Comparison of ENCODE assay signal across 8 cellular contexts in genomic region chr19:49877879-49878743, GRCh38. TPM values are rescaled to one million over a fixed set of nuclear protein-coding genes. Genes with fewer than 3 reads are reported as not detected.
DNase-seq lines count a peak whose midpoint lies in the region; ATAC-seq and TF ChIP-seq lines count a peak whose summit lies in the region.

No MANE protein-coding gene starts in this region.

- no peak for TF ChIP-seq CTCF in DOHH2 (IDR thresholded peaks at IDR 0.05; ENCODE audit: low read depth, low read length, poor library complexity, severe bottlenecking)
- TF ChIP-seq CTCF in PC-9 (conservative IDR thresholded peaks at IDR 0.05), result no peak
- no peak for TF ChIP-seq CTCF in fibroblast of lung (conservative IDR thresholded peaks at IDR 0.05 in 1 of 2, IDR thresholded peaks at IDR 0.05 in 1 of 2; ENCODE audit: low read depth in 1 of 2, low read length in 2 of 2)

- H3K27ac ChIP-seq in DOHH2 (ENCODE audit: low read depth, low read length), result peak overlapping the region; percentile 77
- H3K27ac ChIP-seq in PC-9, result peak overlapping the region; percentile 92
- H3K27ac ChIP-seq in fibroblast of lung (ENCODE audit: insufficient read depth, low read length), result peak overlapping the region; percentile 94

- H3K4me3 Mint-ChIP-seq in activated T-helper 1 cell treated with anti-CD3 and anti-CD28 coated beads, Interleukin-12 subunit alpha, Interleukin-12 subunit beta, Interleukin-2, Interleukin-4 antibody, amounts not matched to agents 30 ng/mL and 10 ng/mL and 1 ng/mL, durations not matched to agents 14 hours and 24 hours and 36 hours, result no peak overlapping the region
- H3K4me3 Mint-ChIP-seq in naive thymus-derived CD8-positive, alpha-beta T cell, result no peak overlapping the region

- H3F3A ChIP-seq in DOHH2 (ENCODE audit: control insufficient read depth, insufficient read depth) (no peaks in the 10 kb centered on the region), PC-9 (ENCODE audit: insufficient read depth, low read depth) (0 out of 2 replicates have a peak, but pooled peaks cover 17% of the 10 kb centered on the region)

- no TSS peak for BruUV-seq in PC-9 (replicated peaks; lab: Mats Ljungman, UMichigan)

- H2AFZ ChIP-seq in PC-9 (peak overlapping the region; percentile 75), fibroblast of lung (ENCODE audit: low read length) (peak overlapping the region; percentile 93)

- H3K27me3 ChIP-seq in DOHH2 (ENCODE audit: control insufficient read depth, low read length) (no peaks in the 10 kb centered on the region), PC-9 (ENCODE audit: insufficient read depth, low read depth) (no peaks in the 10 kb centered on the region), fibroblast of lung (ENCODE audit: control insufficient read depth, insufficient read depth, low read length) (no peaks in the 10 kb centered on the region)

- peaks cover 23% of the 10 kb centered on the region for H3K79me2 ChIP-seq in DOHH2 (ENCODE audit: control insufficient read depth, low read length)
- H3K79me2 ChIP-seq in PC-9 (ENCODE audit: low read depth), result peaks cover 45% of the 10 kb centered on the region
- peaks cover 22% of the 10 kb centered on the region for H3K79me2 ChIP-seq in fibroblast of lung (ENCODE audit: control insufficient read depth, insufficient read depth, low read length)

- ATAC-seq in GM21737 (IDR thresholded peaks at IDR 0.05; ENCODE audit: unreplicated experiment), result peak; percentile 46
- peak; percentile 61 to 67 for ATAC-seq in naive thymus-derived CD8-positive, alpha-beta T cell

- peak overlapping the region; percentile 98 for H3K9ac ChIP-seq in fibroblast of lung (ENCODE audit: insufficient read depth, low read length)

- intact Hi-C loops in PC-9 (cut with micrococcal nuclease; ENCODE audit: unreplicated experiment), result loop anchor here (1.0 to 5.0 kb wide), 12 partner anchors 9 to 515 kb away; partner anchors contain the start of genes AP2A1, ATF5, DKKL1 and FUZ
- intact Hi-C loops in activated T-helper 1 cell treated with anti-CD3 and anti-CD28 coated beads, Interleukin-12 subunit alpha, Interleukin-12 subunit beta, Interleukin-2, Interleukin-4 antibody, amounts not matched to agents 30 ng/mL and 10 ng/mL and 1 ng/mL, durations not matched to agents 14 hours and 24 hours and 36 hours (cut with micrococcal nuclease), result loop anchor here (1.0 to 5.0 kb wide), 13 partner anchors 9 to 498 kb away; partner anchors contain the start of genes ALDH16A1, ATF5, NR1H2 and NUP62

- H3K9me2 ChIP-seq in DOHH2 (replicated peaks; ENCODE audit: control insufficient read depth, low read length) (no peaks in the 10 kb centered on the region), PC-9 (ENCODE audit: insufficient read depth) (no peaks in the 10 kb centered on the region)

- H3K4me3 ChIP-seq in DOHH2 (ENCODE audit: low read length) (peak overlapping the region; percentile 90), PC-9 (peak overlapping the region; percentile 79), fibroblast of lung (replicated peaks in 1 of 4; ENCODE audit: control extremely low read depth in 1 of 4, insufficient read depth in 1 of 4, low read depth in 3 of 4, low read length in 4 of 4) (peak overlapping the region; percentile 85 to 98 (median 92))

- H3K36me3 ChIP-seq in DOHH2 (ENCODE audit: control insufficient read depth, low read length) (peaks cover 18% of the 10 kb centered on the region), PC-9 (ENCODE audit: low read depth) (peaks cover 25% of the 10 kb centered on the region; the same call in 1 of the 2 replicates), fibroblast of lung (ENCODE audit: control insufficient read depth, insufficient read depth, low read length) (peaks cover 36% of the 10 kb centered on the region)

- POLR2A ChIA-PET in PC-9 (lab: Charles Lee; ENCODE audit: unreplicated experiment), result interaction anchor here (0.7 kb wide), 1 partner anchor 238 kb away, joined by 7 read pairs; the partner anchor contains the start of gene RRAS
- POLR2A ChIA-PET in naive thymus-derived CD8-positive, alpha-beta T cell (lab: Charles Lee), result interaction anchor here (1.0 to 5.2 kb wide), 19 partner anchors 8 to 311 kb away, joined by 3 to 62 read pairs (median 5); partner anchors contain the start of genes ATF5, FUZ, IL4I1 and IRF3

- peak; percentile 91 for DNase-seq in KBM-7
- peak; percentile 92 to 98 for DNase-seq in PC-9
- peak; percentile 99 for DNase-seq in activated T-helper 1 cell treated with anti-CD3 and anti-CD28 coated beads, Interleukin-12 subunit alpha, Interleukin-12 subunit beta, Interleukin-2, Interleukin-4 antibody, amounts not matched to agents 30 ng/mL and 10 ng/mL and 1 ng/mL, durations not matched to agents 14 hours and 24 hours and 36 hours (ENCODE audit: low spot score)
- peak; percentile 95 to 97 for DNase-seq in fibroblast of lung (ENCODE audit: low read depth in 2 of 2)
- DNase-seq in naive thymus-derived CD8-positive, alpha-beta T cell, result peak in 9 of 10 donors; percentile 96 to 99 (median 98)
- peak; percentile 97 to 99 (median 98) for DNase-seq in stimulated activated naive CD4-positive, alpha-beta T cell (lab: John Stamatoyannopoulos, UW)

- no peaks in the 10 kb centered on the region for H3K27me3 Mint-ChIP-seq in activated T-helper 1 cell treated with anti-CD3 and anti-CD28 coated beads, Interleukin-12 subunit alpha, Interleukin-12 subunit beta, Interleukin-2, Interleukin-4 antibody, amounts not matched to agents 30 ng/mL and 10 ng/mL and 1 ng/mL, durations not matched to agents 14 hours and 24 hours and 36 hours (ENCODE audit: insufficient read depth)
- no peaks in the 10 kb centered on the region for H3K27me3 Mint-ChIP-seq in naive thymus-derived CD8-positive, alpha-beta T cell

- peaks cover 3% of the 10 kb centered on the region; the same call in 1 of the 2 replicates for H3K9me3 ChIP-seq in DOHH2 (ENCODE audit: control insufficient read depth, insufficient read depth, low read length)
- H3K9me3 ChIP-seq in PC-9 (ENCODE audit: insufficient read depth, low read depth), result no peaks in the 10 kb centered on the region
- no peaks in the 10 kb centered on the region for H3K9me3 ChIP-seq in fibroblast of lung (ENCODE audit: control insufficient read depth, insufficient read depth, low read depth, low read length)

- CTCF ChIA-PET in PC-9 (lab: Charles Lee), result no interaction called here

- peaks cover 22% of the 10 kb centered on the region for H3K4me1 ChIP-seq in DOHH2 (ENCODE audit: control insufficient read depth, low read length)
- H3K4me1 ChIP-seq in PC-9 (replicated peaks; ENCODE audit: insufficient read depth), result peaks cover 21% of the 10 kb centered on the region
- peaks cover 4% of the 10 kb centered on the region for H3K4me1 ChIP-seq in fibroblast of lung (ENCODE audit: control insufficient read depth, extremely low read depth, insufficient read depth, low read length)

- in situ Hi-C loops in KBM-7 (cut with MboI; ENCODE audit: low pct_unique_long_range_greater_than_20kb, low sequenced_read_pairs), result no loop called here

- H3K9me3 Mint-ChIP-seq in activated T-helper 1 cell treated with anti-CD3 and anti-CD28 coated beads, Interleukin-12 subunit alpha, Interleukin-12 subunit beta, Interleukin-2, Interleukin-4 antibody, amounts not matched to agents 30 ng/mL and 10 ng/mL and 1 ng/mL, durations not matched to agents 14 hours and 24 hours and 36 hours, result no peaks in the 10 kb centered on the region
- no peaks in the 10 kb centered on the region for H3K9me3 Mint-ChIP-seq in naive thymus-derived CD8-positive, alpha-beta T cell

- peaks cover 30% of the 10 kb centered on the region for H3K4me1 Mint-ChIP-seq in activated T-helper 1 cell treated with anti-CD3 and anti-CD28 coated beads, Interleukin-12 subunit alpha, Interleukin-12 subunit beta, Interleukin-2, Interleukin-4 antibody, amounts not matched to agents 30 ng/mL and 10 ng/mL and 1 ng/mL, durations not matched to agents 14 hours and 24 hours and 36 hours (ENCODE audit: low read depth)
- H3K4me1 Mint-ChIP-seq in naive thymus-derived CD8-positive, alpha-beta T cell, result peaks cover 15 to 33% (median 21%) of the 10 kb centered on the region in 4 donors

- no peak overlapping the region for H3K27ac Mint-ChIP-seq in activated T-helper 1 cell treated with anti-CD3 and anti-CD28 coated beads, Interleukin-12 subunit alpha, Interleukin-12 subunit beta, Interleukin-2, Interleukin-4 antibody, amounts not matched to agents 30 ng/mL and 10 ng/mL and 1 ng/mL, durations not matched to agents 14 hours and 24 hours and 36 hours
- H3K27ac Mint-ChIP-seq in naive thymus-derived CD8-positive, alpha-beta T cell, result no peak overlapping the region

- H4K20me1 ChIP-seq in DOHH2 (ENCODE audit: control insufficient read depth, insufficient read depth, low read depth, low read length) (no peaks in the 10 kb centered on the region), PC-9 (ENCODE audit: insufficient read depth) (peaks cover 31% of the 10 kb centered on the region), fibroblast of lung (ENCODE audit: control insufficient read depth, extremely low read depth, insufficient read depth, low read length) (no peaks in the 10 kb centered on the region)

- peaks cover 30% of the 10 kb centered on the region for H3K36me3 Mint-ChIP-seq in activated T-helper 1 cell treated with anti-CD3 and anti-CD28 coated beads, Interleukin-12 subunit alpha, Interleukin-12 subunit beta, Interleukin-2, Interleukin-4 antibody, amounts not matched to agents 30 ng/mL and 10 ng/mL and 1 ng/mL, durations not matched to agents 14 hours and 24 hours and 36 hours (ENCODE audit: low read depth)
- H3K36me3 Mint-ChIP-seq in naive thymus-derived CD8-positive, alpha-beta T cell, result peaks cover 0 to 35% (median under 1%) of the 10 kb centered on the region in 3 donors

- H3K4me2 ChIP-seq in DOHH2 (ENCODE audit: low read length) (peak overlapping the region; percentile 71), PC-9 (peak overlapping the region; percentile 87), fibroblast of lung (ENCODE audit: extremely low read depth, insufficient read depth, low read length) (peak overlapping the region; percentile 93)

RNA-seq across cellular contexts. Expression of gene TBC1D17, which starts 0.6 kb away (rescaled TPM):
- 52.1 and 62.3 TPM in 2 replicates for total RNA-seq in PC-9 (2021)
- 38.7 and 41.8 TPM in 2 replicates for total RNA-seq in activated T-helper 1 cell treated with anti-CD3 and anti-CD28 coated beads, Interleukin-12 subunit alpha, Interleukin-12 subunit beta, Interleukin-2, Interleukin-4 antibody, amounts not matched to agents 30 ng/mL and 10 ng/mL and 1 ng/mL, durations not matched to agents 14 hours and 24 hours and 36 hours
- 10.0 and 19.5 TPM in 2 replicates for total RNA-seq in fibroblast of lung
- polyA plus RNA-seq in fibroblast of lung, result 32.5 and 34.2 TPM in 2 replicates
- 42.3 and 47.1 TPM in 2 replicates for polyA plus RNA-seq in fibroblast of lung (2012)
- 111 and 165 TPM in 2 replicates for polyA minus RNA-seq in fibroblast of lung (ENCODE audit: low replicate concordance)
- total RNA-seq in naive thymus-derived CD8-positive, alpha-beta T cell, result 10 to 100 TPM; 92.7 to 94.0 TPM
- 10 to 100 TPM in 2 of 3 donors, 1 to 10 TPM in 1; 8.1 to 17.7 (median 11.3) TPM for polyA plus RNA-seq in naive thymus-derived CD8-positive, alpha-beta T cell

RNA-seq across cellular contexts. Expression of gene AKT1S1, which starts 1.0 kb away (rescaled TPM):
- total RNA-seq in PC-9 (2021) (109 and 143 TPM in 2 replicates), fibroblast of lung (9.2 and 12.2 TPM in 2 replicates)
- 32.1 and 32.2 TPM in 2 replicates for total RNA-seq in activated T-helper 1 cell treated with anti-CD3 and anti-CD28 coated beads, Interleukin-12 subunit alpha, Interleukin-12 subunit beta, Interleukin-2, Interleukin-4 antibody, amounts not matched to agents 30 ng/mL and 10 ng/mL and 1 ng/mL, durations not matched to agents 14 hours and 24 hours and 36 hours
- 37.4 and 51.3 TPM in 2 replicates for polyA plus RNA-seq in fibroblast of lung
- polyA plus RNA-seq in fibroblast of lung (2012), result 54.8 and 74.5 TPM in 2 replicates
- 41.6 and 54.1 TPM in 2 replicates for polyA minus RNA-seq in fibroblast of lung (ENCODE audit: low replicate concordance)
- 10 to 100 TPM; 28.4 to 30.4 TPM for total RNA-seq in naive thymus-derived CD8-positive, alpha-beta T cell
- 1 to 10 TPM; 2.6 to 4.5 (median 3.9) TPM for polyA plus RNA-seq in naive thymus-derived CD8-positive, alpha-beta T cell

RNA-seq across cellular contexts. Expression of gene PNKP, which starts 10.7 kb away (rescaled TPM):
- total RNA-seq in PC-9 (2021), result 82.7 and 85.6 TPM in 2 replicates
- total RNA-seq in activated T-helper 1 cell treated with anti-CD3 and anti-CD28 coated beads, Interleukin-12 subunit alpha, Interleukin-12 subunit beta, Interleukin-2, Interleukin-4 antibody, amounts not matched to agents 30 ng/mL and 10 ng/mL and 1 ng/mL, durations not matched to agents 14 hours and 24 hours and 36 hours, result 138 and 141 TPM in 2 replicates
- total RNA-seq in fibroblast of lung, result 21.1 and 32.9 TPM in 2 replicates
- 11.0 and 17.0 TPM in 2 replicates for polyA plus RNA-seq in fibroblast of lung
- 25.9 and 35.8 TPM in 2 replicates for polyA plus RNA-seq in fibroblast of lung (2012)
- 25.4 and 45.5 TPM in 2 replicates for polyA minus RNA-seq in fibroblast of lung (ENCODE audit: low replicate concordance)
- total RNA-seq in naive thymus-derived CD8-positive, alpha-beta T cell, result 100 to 1,000 TPM; 170 to 176 TPM
- polyA plus RNA-seq in naive thymus-derived CD8-positive, alpha-beta T cell, result 10 to 100 TPM; 21.1 to 24.3 (median 21.4) TPM

RNA-seq across cellular contexts. Expression of gene IL4I1, which starts 18.6 kb away (rescaled TPM):
- total RNA-seq in PC-9 (2021) (0.85 TPM in 1 of 2 replicates, not detected in the other), fibroblast of lung (1.2 and 1.5 TPM in 2 replicates)
- total RNA-seq in activated T-helper 1 cell treated with anti-CD3 and anti-CD28 coated beads, Interleukin-12 subunit alpha, Interleukin-12 subunit beta, Interleukin-2, Interleukin-4 antibody, amounts not matched to agents 30 ng/mL and 10 ng/mL and 1 ng/mL, durations not matched to agents 14 hours and 24 hours and 36 hours, result 50.0 and 51.5 TPM in 2 replicates
- polyA plus RNA-seq in fibroblast of lung, result 0.09 and 0.21 TPM in 2 replicates
- polyA plus RNA-seq in fibroblast of lung (2012), result 0.52 and 0.58 TPM in 2 replicates
- polyA minus RNA-seq in fibroblast of lung (ENCODE audit: low replicate concordance), result 0.79 TPM in 1 of 2 replicates, not detected in the other
- 1 to 10 TPM in 1 of 2 experiments, under 1 TPM in 1; 0.85 to 1.1 TPM for total RNA-seq in naive thymus-derived CD8-positive, alpha-beta T cell
- polyA plus RNA-seq in naive thymus-derived CD8-positive, alpha-beta T cell, result under 1 TPM; 0.24 to 0.26 (median 0.25) TPM

RNA-seq across cellular contexts. Expression of gene PTOV1, which starts 27.2 kb away (rescaled TPM):
- total RNA-seq in PC-9 (2021), result 151 and 155 TPM in 2 replicates
- total RNA-seq in activated T-helper 1 cell treated with anti-CD3 and anti-CD28 coated beads, Interleukin-12 subunit alpha, Interleukin-12 subunit beta, Interleukin-2, Interleukin-4 antibody, amounts not matched to agents 30 ng/mL and 10 ng/mL and 1 ng/mL, durations not matched to agents 14 hours and 24 hours and 36 hours, result 107 and 113 TPM in 2 replicates
- total RNA-seq in fibroblast of lung, result 35.2 and 56.0 TPM in 2 replicates
- polyA plus RNA-seq in fibroblast of lung, result 41.1 and 48.0 TPM in 2 replicates
- 108 and 129 TPM in 2 replicates for polyA plus RNA-seq in fibroblast of lung (2012)
- polyA minus RNA-seq in fibroblast of lung (ENCODE audit: low replicate concordance), result 108 and 136 TPM in 2 replicates
- 100 to 1,000 TPM; 178 to 186 TPM for total RNA-seq in naive thymus-derived CD8-positive, alpha-beta T cell
- polyA plus RNA-seq in naive thymus-derived CD8-positive, alpha-beta T cell, result 10 to 100 TPM; 42.9 to 67.4 (median 50.9) TPM

Comparison
In these comparisons a context has a peak if more than half of its experiments do, and no peak if none do; other contexts are left out.
1. Peak in every context shown above with its lines: DNase-seq, ATAC-seq, H3K4me3 ChIP-seq and H3K27ac ChIP-seq.